ENCODE assay signal across 1 cellular context in genomic region chr20:63658749-63659187, GRCh38.
A peak's percentile ranks its signal among the peaks of the same experiment; 100 is the strongest.
TF ChIP-seq lines count a peak whose summit lies in the region.

No MANE protein-coding gene starts in this region.

TF ChIP-seq in HepG2, 621 proteins besides CTCF, POLR2A, EP300 and RAD21 (continued from another document and continues in another):
- TF ChIP-seq, protein P1, sequence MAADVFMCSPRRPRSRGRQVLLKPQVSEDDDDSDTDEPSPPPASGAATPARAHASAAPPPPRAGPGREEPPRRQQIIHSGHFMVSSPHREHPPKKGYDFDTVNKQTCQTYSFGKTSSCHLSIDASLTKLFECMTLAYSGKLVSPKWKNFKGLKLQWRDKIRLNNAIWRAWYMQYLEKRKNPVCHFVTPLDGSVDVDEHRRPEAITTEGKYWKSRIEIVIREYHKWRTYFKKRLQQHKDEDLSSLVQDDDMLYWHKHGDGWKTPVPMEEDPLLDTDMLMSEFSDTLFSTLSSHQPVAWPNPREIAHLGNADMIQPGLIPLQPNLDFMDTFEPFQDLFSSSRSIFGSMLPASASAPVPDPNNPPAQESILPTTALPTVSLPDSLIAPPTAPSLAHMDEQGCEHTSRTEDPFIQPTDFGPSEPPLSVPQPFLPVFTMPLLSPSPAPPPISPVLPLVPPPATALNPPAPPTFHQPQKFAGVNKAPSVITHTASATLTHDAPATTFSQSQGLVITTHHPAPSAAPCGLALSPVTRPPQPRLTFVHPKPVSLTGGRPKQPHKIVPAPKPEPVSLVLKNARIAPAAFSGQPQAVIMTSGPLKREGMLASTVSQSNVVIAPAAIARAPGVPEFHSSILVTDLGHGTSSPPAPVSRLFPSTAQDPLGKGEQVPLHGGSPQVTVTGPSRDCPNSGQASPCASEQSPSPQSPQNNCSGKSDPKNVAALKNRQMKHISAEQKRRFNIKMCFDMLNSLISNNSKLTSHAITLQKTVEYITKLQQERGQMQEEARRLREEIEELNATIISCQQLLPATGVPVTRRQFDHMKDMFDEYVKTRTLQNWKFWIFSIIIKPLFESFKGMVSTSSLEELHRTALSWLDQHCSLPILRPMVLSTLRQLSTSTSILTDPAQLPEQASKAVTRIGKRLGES (CRISPR knock-in tag; IDR thresholded peaks at IDR 0.05; ENCODE audit: borderline replicate concordance): no peak
- TF ChIP-seq ZNF34 (CRISPR knock-in tag; IDR thresholded peaks at IDR 0.05; ENCODE audit: borderline replicate concordance): no peak
- TF ChIP-seq ZSCAN31 (CRISPR knock-in tag; IDR thresholded peaks at IDR 0.05; ENCODE audit: low read depth): no peak
- TF ChIP-seq AGO2 (optimal IDR thresholded peaks at IDR 0.05; ENCODE audit: low read depth, low read length): no peak
- no peak for TF ChIP-seq PAWR (CRISPR knock-in tag; IDR thresholded peaks at IDR 0.05; ENCODE audit: borderline replicate concordance)
- TF ChIP-seq ZFP41 (CRISPR knock-in tag; IDR thresholded peaks at IDR 0.05; ENCODE audit: borderline replicate concordance): no peak
- no peak for TF ChIP-seq ZBTB38 (CRISPR knock-in tag; IDR thresholded peaks at IDR 0.05)
- TF ChIP-seq RFXAP (CRISPR knock-in tag; IDR thresholded peaks at IDR 0.05; ENCODE audit: borderline replicate concordance): no peak
- TF ChIP-seq, protein P2, sequence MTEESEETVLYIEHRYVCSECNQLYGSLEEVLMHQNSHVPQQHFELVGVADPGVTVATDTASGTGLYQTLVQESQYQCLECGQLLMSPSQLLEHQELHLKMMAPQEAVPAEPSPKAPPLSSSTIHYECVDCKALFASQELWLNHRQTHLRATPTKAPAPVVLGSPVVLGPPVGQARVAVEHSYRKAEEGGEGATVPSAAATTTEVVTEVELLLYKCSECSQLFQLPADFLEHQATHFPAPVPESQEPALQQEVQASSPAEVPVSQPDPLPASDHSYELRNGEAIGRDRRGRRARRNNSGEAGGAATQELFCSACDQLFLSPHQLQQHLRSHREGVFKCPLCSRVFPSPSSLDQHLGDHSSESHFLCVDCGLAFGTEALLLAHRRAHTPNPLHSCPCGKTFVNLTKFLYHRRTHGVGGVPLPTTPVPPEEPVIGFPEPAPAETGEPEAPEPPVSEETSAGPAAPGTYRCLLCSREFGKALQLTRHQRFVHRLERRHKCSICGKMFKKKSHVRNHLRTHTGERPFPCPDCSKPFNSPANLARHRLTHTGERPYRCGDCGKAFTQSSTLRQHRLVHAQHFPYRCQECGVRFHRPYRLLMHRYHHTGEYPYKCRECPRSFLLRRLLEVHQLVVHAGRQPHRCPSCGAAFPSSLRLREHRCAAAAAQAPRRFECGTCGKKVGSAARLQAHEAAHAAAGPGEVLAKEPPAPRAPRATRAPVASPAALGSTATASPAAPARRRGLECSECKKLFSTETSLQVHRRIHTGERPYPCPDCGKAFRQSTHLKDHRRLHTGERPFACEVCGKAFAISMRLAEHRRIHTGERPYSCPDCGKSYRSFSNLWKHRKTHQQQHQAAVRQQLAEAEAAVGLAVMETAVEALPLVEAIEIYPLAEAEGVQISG (CRISPR knock-in tag; IDR thresholded peaks at IDR 0.05): no peak
- no peak for TF ChIP-seq ARHGAP35 (CRISPR knock-in tag; IDR thresholded peaks at IDR 0.05; ENCODE audit: borderline replicate concordance)
- TF ChIP-seq ZNF737 (CRISPR knock-in tag; IDR thresholded peaks at IDR 0.05; ENCODE audit: borderline replicate concordance): peak; percentile 82; the same call in 1 of the 2 replicates
- TF ChIP-seq ZNF180 (CRISPR knock-in tag; IDR thresholded peaks at IDR 0.05; ENCODE audit: borderline replicate concordance, low read depth): no peak
- TF ChIP-seq NONO (IDR thresholded peaks at IDR 0.05): no peak
- no peak; the same call in 1 of the 2 replicates for TF ChIP-seq NONO (CRISPR knock-in tag; conservative IDR thresholded peaks at IDR 0.05)
- TF ChIP-seq TP53 (CRISPR knock-in tag; conservative IDR thresholded peaks at IDR 0.05): no peak
- TF ChIP-seq TEF (CRISPR knock-in tag; IDR thresholded peaks at IDR 0.05): no peak
- TF ChIP-seq MBNL3 (CRISPR knock-in tag; conservative IDR thresholded peaks at IDR 0.05): no peak
- TF ChIP-seq SMC3 (IDR thresholded peaks at IDR 0.05; ENCODE audit: low read length): no peak
- no peak for TF ChIP-seq ESRRA (CRISPR knock-in tag; IDR thresholded peaks at IDR 0.05; ENCODE audit: low read depth)
- TF ChIP-seq ZBTB8A (CRISPR knock-in tag; IDR thresholded peaks at IDR 0.05; ENCODE audit: borderline replicate concordance, low read depth): peak; percentile 54; the same call in 1 of the 2 replicates
- TF ChIP-seq, protein P3, sequence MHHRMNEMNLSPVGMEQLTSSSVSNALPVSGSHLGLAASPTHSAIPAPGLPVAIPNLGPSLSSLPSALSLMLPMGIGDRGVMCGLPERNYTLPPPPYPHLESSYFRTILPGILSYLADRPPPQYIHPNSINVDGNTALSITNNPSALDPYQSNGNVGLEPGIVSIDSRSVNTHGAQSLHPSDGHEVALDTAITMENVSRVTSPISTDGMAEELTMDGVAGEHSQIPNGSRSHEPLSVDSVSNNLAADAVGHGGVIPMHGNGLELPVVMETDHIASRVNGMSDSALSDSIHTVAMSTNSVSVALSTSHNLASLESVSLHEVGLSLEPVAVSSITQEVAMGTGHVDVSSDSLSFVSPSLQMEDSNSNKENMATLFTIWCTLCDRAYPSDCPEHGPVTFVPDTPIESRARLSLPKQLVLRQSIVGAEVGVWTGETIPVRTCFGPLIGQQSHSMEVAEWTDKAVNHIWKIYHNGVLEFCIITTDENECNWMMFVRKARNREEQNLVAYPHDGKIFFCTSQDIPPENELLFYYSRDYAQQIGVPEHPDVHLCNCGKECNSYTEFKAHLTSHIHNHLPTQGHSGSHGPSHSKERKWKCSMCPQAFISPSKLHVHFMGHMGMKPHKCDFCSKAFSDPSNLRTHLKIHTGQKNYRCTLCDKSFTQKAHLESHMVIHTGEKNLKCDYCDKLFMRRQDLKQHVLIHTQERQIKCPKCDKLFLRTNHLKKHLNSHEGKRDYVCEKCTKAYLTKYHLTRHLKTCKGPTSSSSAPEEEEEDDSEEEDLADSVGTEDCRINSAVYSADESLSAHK (CRISPR knock-in tag; IDR thresholded peaks at IDR 0.05; ENCODE audit: borderline replicate concordance): no peak
- no peak for TF ChIP-seq XRCC5 (optimal IDR thresholded peaks at IDR 0.05; ENCODE audit: low read length)
- TF ChIP-seq IKZF1 (IDR thresholded peaks at IDR 0.05): no peak
- no peak for TF ChIP-seq ZMAT5 (CRISPR knock-in tag; IDR thresholded peaks at IDR 0.05; ENCODE audit: borderline replicate concordance, low read depth)
- TF ChIP-seq ZNF569 (CRISPR knock-in tag; IDR thresholded peaks at IDR 0.05; ENCODE audit: borderline replicate concordance): no peak
- TF ChIP-seq MAZ (IDR thresholded peaks at IDR 0.05; ENCODE audit: borderline replicate concordance, low read depth, low read length): no peak
- no peak; the same call in 1 of the 2 replicates for TF ChIP-seq MAZ (CRISPR knock-in tag; IDR thresholded peaks at IDR 0.05; ENCODE audit: low read depth)
- TF ChIP-seq ZFP36 (IDR thresholded peaks at IDR 0.05; ENCODE audit: borderline replicate concordance, low read depth, low read length, partially characterized antibody): no peak
- TF ChIP-seq ZNF615 (CRISPR knock-in tag; IDR thresholded peaks at IDR 0.05; ENCODE audit: borderline replicate concordance): no peak
- no peak for TF ChIP-seq GFI1 (CRISPR knock-in tag; IDR thresholded peaks at IDR 0.05; ENCODE audit: borderline replicate concordance)
- TF ChIP-seq, protein P4, sequence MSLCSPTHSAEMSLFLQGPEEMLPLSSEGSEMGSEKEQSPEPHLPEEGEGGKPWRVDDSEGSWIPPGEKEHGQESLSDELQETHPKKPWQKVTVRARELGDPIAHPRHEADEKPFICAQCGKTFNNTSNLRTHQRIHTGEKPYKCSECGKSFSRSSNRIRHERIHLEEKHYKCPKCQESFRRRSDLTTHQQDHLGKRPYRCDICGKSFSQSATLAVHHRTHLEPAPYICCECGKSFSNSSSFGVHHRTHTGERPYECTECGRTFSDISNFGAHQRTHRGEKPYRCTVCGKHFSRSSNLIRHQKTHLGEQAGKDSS (CRISPR knock-in tag; IDR thresholded peaks at IDR 0.05; ENCODE audit: borderline replicate concordance, low read depth): no peak
- TF ChIP-seq SOX13 (IDR thresholded peaks at IDR 0.05): no peak
- TF ChIP-seq SOX13 (CRISPR knock-in tag; conservative IDR thresholded peaks at IDR 0.05 in 1 of 2, IDR thresholded peaks at IDR 0.05 in 1 of 2): no peak
- no peak for TF ChIP-seq FIP1L1 (IDR thresholded peaks at IDR 0.05; ENCODE audit: borderline replicate concordance, insufficient read depth, low read depth, low read length)
- TF ChIP-seq, protein P5, sequence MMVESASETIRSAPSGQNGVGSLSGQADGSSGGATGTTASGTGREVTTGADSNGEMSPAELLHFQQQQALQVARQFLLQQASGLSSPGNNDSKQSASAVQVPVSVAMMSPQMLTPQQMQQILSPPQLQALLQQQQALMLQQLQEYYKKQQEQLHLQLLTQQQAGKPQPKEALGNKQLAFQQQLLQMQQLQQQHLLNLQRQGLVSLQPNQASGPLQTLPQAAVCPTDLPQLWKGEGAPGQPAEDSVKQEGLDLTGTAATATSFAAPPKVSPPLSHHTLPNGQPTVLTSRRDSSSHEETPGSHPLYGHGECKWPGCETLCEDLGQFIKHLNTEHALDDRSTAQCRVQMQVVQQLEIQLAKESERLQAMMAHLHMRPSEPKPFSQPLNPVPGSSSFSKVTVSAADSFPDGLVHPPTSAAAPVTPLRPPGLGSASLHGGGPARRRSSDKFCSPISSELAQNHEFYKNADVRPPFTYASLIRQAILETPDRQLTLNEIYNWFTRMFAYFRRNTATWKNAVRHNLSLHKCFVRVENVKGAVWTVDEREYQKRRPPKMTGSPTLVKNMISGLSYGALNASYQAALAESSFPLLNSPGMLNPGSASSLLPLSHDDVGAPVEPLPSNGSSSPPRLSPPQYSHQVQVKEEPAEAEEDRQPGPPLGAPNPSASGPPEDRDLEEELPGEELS (CRISPR knock-in tag; IDR thresholded peaks at IDR 0.05): no peak
- TF ChIP-seq, protein P6, sequence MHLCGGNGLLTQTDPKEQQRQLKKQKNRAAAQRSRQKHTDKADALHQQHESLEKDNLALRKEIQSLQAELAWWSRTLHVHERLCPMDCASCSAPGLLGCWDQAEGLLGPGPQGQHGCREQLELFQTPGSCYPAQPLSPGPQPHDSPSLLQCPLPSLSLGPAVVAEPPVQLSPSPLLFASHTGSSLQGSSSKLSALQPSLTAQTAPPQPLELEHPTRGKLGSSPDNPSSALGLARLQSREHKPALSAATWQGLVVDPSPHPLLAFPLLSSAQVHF (CRISPR knock-in tag; IDR thresholded peaks at IDR 0.05): no peak
- 0 out of 2 replicates have a peak, but pooled peaks have one; percentile 10 for TF ChIP-seq MIER2 (CRISPR knock-in tag; IDR thresholded peaks at IDR 0.05)
- TF ChIP-seq NKX3-1 (CRISPR knock-in tag; IDR thresholded peaks at IDR 0.05): no peak
- TF ChIP-seq STAT5B (CRISPR knock-in tag; IDR thresholded peaks at IDR 0.05): no peak
- no peak for TF ChIP-seq NFKB2 (CRISPR knock-in tag; IDR thresholded peaks at IDR 0.05; ENCODE audit: borderline replicate concordance)
- TF ChIP-seq, protein P7, sequence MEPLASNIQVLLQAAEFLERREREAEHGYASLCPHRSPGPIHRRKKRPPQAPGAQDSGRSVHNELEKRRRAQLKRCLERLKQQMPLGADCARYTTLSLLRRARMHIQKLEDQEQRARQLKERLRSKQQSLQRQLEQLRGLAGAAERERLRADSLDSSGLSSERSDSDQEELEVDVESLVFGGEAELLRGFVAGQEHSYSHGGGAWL (CRISPR knock-in tag; IDR thresholded peaks at IDR 0.05): peak; percentile 2; the same call in 1 of the 2 replicates
- TF ChIP-seq CC2D1A (CRISPR knock-in tag; IDR thresholded peaks at IDR 0.05): no peak
- TF ChIP-seq FOXM1 (CRISPR knock-in tag; IDR thresholded peaks at IDR 0.05): no peak
- no peak for TF ChIP-seq ZNF484 (CRISPR knock-in tag; IDR thresholded peaks at IDR 0.05; ENCODE audit: borderline replicate concordance, low read depth)
- no peak; the same call in 1 of the 2 replicates for TF ChIP-seq EEA1 (CRISPR knock-in tag; IDR thresholded peaks at IDR 0.05; ENCODE audit: borderline replicate concordance)
- TF ChIP-seq SATB2 (CRISPR knock-in tag; IDR thresholded peaks at IDR 0.05): no peak
- TF ChIP-seq ATF2 (CRISPR knock-in tag; IDR thresholded peaks at IDR 0.05): no peak
- no peak for TF ChIP-seq HHEX (CRISPR knock-in tag; IDR thresholded peaks at IDR 0.05)
- no peak for TF ChIP-seq ZSCAN22 (CRISPR knock-in tag; IDR thresholded peaks at IDR 0.05)
- no peak for TF ChIP-seq RBM39 (IDR thresholded peaks at IDR 0.05; ENCODE audit: low read depth, low read length, poor library complexity, severe bottlenecking)
- TF ChIP-seq ZNF225 (CRISPR knock-in tag; IDR thresholded peaks at IDR 0.05): peak; percentile 36; the same call in 1 of the 2 replicates
- no peak for TF ChIP-seq REXO4 (CRISPR knock-in tag; IDR thresholded peaks at IDR 0.05; ENCODE audit: borderline replicate concordance)
- TF ChIP-seq ZNF235 (CRISPR knock-in tag; IDR thresholded peaks at IDR 0.05; ENCODE audit: borderline replicate concordance): 0 out of 2 replicates have a peak, but pooled peaks have one; percentile 60
- no peak for TF ChIP-seq ZSCAN5A (CRISPR knock-in tag; IDR thresholded peaks at IDR 0.05; ENCODE audit: borderline replicate concordance)
